In genomic region chr5:5298068-5298633, GRCh38 we compare ENCODE assay signal across 2 cellular contexts.
A peak's percentile ranks its signal among the peaks of the same experiment; 100 is the strongest.
TF ChIP-seq lines count a peak whose summit lies in the region.

No MANE protein-coding gene starts in this region.

TF ChIP-seq in WTC11, 78 proteins besides CTCF, POLR2A, EP300 and RAD21 (continued from another document):
- TF ChIP-seq ZNF532 (CRISPR knock-in tag; IDR thresholded peaks at IDR 0.05; ENCODE audit: borderline replicate concordance) (no peak), ZNF121 (CRISPR knock-in tag; IDR thresholded peaks at IDR 0.05) (no peak), JAZF1 (CRISPR knock-in tag; IDR thresholded peaks at IDR 0.05) (no peak), ELF4 (CRISPR knock-in tag; IDR thresholded peaks at IDR 0.05; ENCODE audit: low read depth) (no peak), CREM (CRISPR knock-in tag; IDR thresholded peaks at IDR 0.05) (no peak), FOXP4 (CRISPR knock-in tag; IDR thresholded peaks at IDR 0.05) (no peak)

TF ChIP-seq in liver, 16 proteins besides CTCF, POLR2A, EP300 and RAD21 (continued from another document):
- TF ChIP-seq ZBTB33 (IDR thresholded peaks at IDR 0.05) (peak; percentile 80), EGR1 (IDR thresholded peaks at IDR 0.05; ENCODE audit: low read depth in 2 of 2) (no peak)
TF ChIP-seq in liver: peak in this region for 10.
